In genomic region chr14:76236172-76237130, GRCh38 we compare ENCODE assay signal across 14 cellular contexts.
DNase-seq lines count a peak whose midpoint lies in the region; ATAC-seq, FAIRE-seq and TF ChIP-seq lines count a peak whose summit lies in the region.
"Had no signal": no experiment of that assay in that cellular context is flagged by ENCODE, and none has a peak within 500 bp of the region (broad histone marks: within the 10 kb centered on the region; RNA-seq: fewer than 3 reads in every experiment).

No MANE protein-coding gene starts in this region.

- peak overlapping the region; percentile 29 for H3K4me2 ChIP-seq in GM12878 (ENCODE audit: control insufficient read depth, insufficient read depth)
- H3K4me2 ChIP-seq in mesenchymal stem cell (ENCODE audit: low read length, poor library complexity, severe bottlenecking): no peak overlapping the region

- H3K14ac ChIP-seq in mesenchymal stem cell (ENCODE audit: low read length in 2 of 2): no peak overlapping the region

- no peak for TF ChIP-seq CTCF in GM12878 (IDR thresholded peaks at IDR 0.05 in 2 of 3, conservative IDR thresholded peaks at IDR 0.05 in 1 of 3; ENCODE audit: control insufficient read depth in 2 of 3, extremely low read depth in 1 of 3, insufficient read depth in 1 of 3, low read depth in 3 of 3, low read length in 3 of 3)

- H4K8ac ChIP-seq in mesenchymal stem cell (ENCODE audit: low read length): no peak overlapping the region

- H4K20me1 ChIP-seq in GM12878 (ENCODE audit: control insufficient read depth, insufficient read depth): no peaks in the 10 kb centered on the region

- no peak overlapping the region for H4K91ac ChIP-seq in mesenchymal stem cell (ENCODE audit: low read length)

- ATAC-seq in GM21381 (IDR thresholded peaks at IDR 0.05; ENCODE audit: unreplicated experiment) (peak; percentile 68), HG03108 (IDR thresholded peaks at IDR 0.05; ENCODE audit: unreplicated experiment) (peak; percentile 82), GM12878 (peak; percentile 96), GM18519 (IDR thresholded peaks at IDR 0.05; ENCODE audit: low FRiP score, unreplicated experiment) (no peak)
- ATAC-seq: gastroesophageal sphincter had no signal

- no peak overlapping the region for H2AK5ac ChIP-seq in mesenchymal stem cell (ENCODE audit: low read length, severe bottlenecking)

- peak; percentile 61 to 79; a peak in 3 of 4 replicates for TF ChIP-seq EP300 in GM12878 (IDR thresholded peaks at IDR 0.05; ENCODE audit: borderline replicate concordance in 1 of 2, control insufficient read depth in 1 of 2, low read depth in 2 of 2, low read length in 2 of 2)

- H3K4me3 ChIP-seq in GM12878 (no peak overlapping the region), mesenchymal stem cell (ENCODE audit: insufficient read depth in 1 of 2, low read depth in 1 of 2, low read length in 2 of 2) (no peak overlapping the region)
- H3K4me3 ChIP-seq: coronary artery, gastroesophageal sphincter, lung had no signal

- no peak overlapping the region for H3K18ac ChIP-seq in mesenchymal stem cell (ENCODE audit: low read depth in 1 of 2, low read length in 2 of 2)

- intact Hi-C loops in GM12878 (cut with micrococcal nuclease; ENCODE audit: unreplicated experiment): loop anchor here (5.0 kb wide), 1 partner anchor 34 kb away; no protein-coding TSS in a partner anchor

- in situ Hi-C loops in GM12878 (cut with MboI): no loop called here

- RAD21 ChIA-PET in GM12878 (lab: Charles Lee; ENCODE audit: unreplicated experiment): interaction anchor here (0.8 to 3.6 kb wide), 6 partner anchors 10 to 117 kb away, joined by 3 to 20 read pairs (median 3); no protein-coding TSS in a partner anchor

- no peaks in the 10 kb centered on the region for H3K79me1 ChIP-seq in mesenchymal stem cell (replicated peaks; ENCODE audit: low read length, poor library complexity, severe bottlenecking)

- CTCF ChIA-PET in GM12878 (lab: Yijun Ruan, JAX): interaction anchor here (0.7 to 1.7 kb wide), 4 partner anchors 10 to 186 kb away, joined by 3 to 6 read pairs (median 4); no protein-coding TSS in a partner anchor

- FAIRE-seq in GM12892 (lab: Jason Lieb, UNC) (peak; percentile 70), GM12878 (lab: Jason Lieb, UNC) (no peak)

- H2BK120ac ChIP-seq in mesenchymal stem cell (ENCODE audit: low read depth, low read length): no peak overlapping the region

- DNase-seq in GM12892 (ENCODE audit: insufficient read length) (peak; percentile 19), GM12878 (ENCODE audit: low read depth, low spot score) (peak; percentile 63), mesenchymal stem cell (no peak), 8988T (no peak)
- DNase-seq in stimulated activated CD4-positive, alpha-beta T cell treated with anti-CD3 and anti-CD28 coated beads, Interleukin-2, amount 100 ng/mL, for 24 hours: no peak
- DNase-seq: activated gamma-delta T cell; CD4-positive, CD25-positive, alpha-beta regulatory T cell had no signal

- no TSS peak for BruUV-seq in GM12878 (replicated peaks; lab: Mats Ljungman, UMichigan)

- POLR2A ChIA-PET in GM12878 (lab: Charles Lee): interaction anchor here (0.6 to 1.6 kb wide), 3 partner anchors 20 to 85 kb away, joined by 3 read pairs; partner anchors contain the start of gene GPATCH2L

- no peaks in the 10 kb centered on the region for H3K27me3 ChIP-seq in GM12878 (replicated peaks in 1 of 2; ENCODE audit: control insufficient read depth in 2 of 2, insufficient read depth in 2 of 2, low read length in 1 of 2)
- H3K27me3 ChIP-seq in mesenchymal stem cell (ENCODE audit: control insufficient read depth in 1 of 2, insufficient read depth in 1 of 2, low read length in 2 of 2): no peaks in the 10 kb centered on the region
- H3K27me3 ChIP-seq: gastroesophageal sphincter had no signal

- no peak overlapping the region for H3K23ac ChIP-seq in mesenchymal stem cell (ENCODE audit: low read length in 2 of 2)

- TF ChIP-seq RAD21 in GM12878 (IDR thresholded peaks at IDR 0.05; ENCODE audit: insufficient read depth, low read depth, low read length): no peak

- SMC1A ChIA-PET in GM12878 (lab: Charles Lee; ENCODE audit: uncharacterized antibody, unreplicated experiment): interaction anchor here (0.9 to 2.9 kb wide), 11 partner anchors 10 to 116 kb away, joined by 3 to 16 read pairs (median 6); no protein-coding TSS in a partner anchor

- H3K27ac ChIP-seq in GM12878 (ENCODE audit: control insufficient read depth, insufficient read depth): peak overlapping the region; percentile 7; the same call in 1 of the 2 replicates
- no peak overlapping the region for H3K27ac ChIP-seq in mesenchymal stem cell (ENCODE audit: low read length, poor library complexity, severe bottlenecking)
- H3K27ac ChIP-seq: coronary artery, gastroesophageal sphincter, HL-60 had no signal

- no peak overlapping the region for H2BK5ac ChIP-seq in mesenchymal stem cell (ENCODE audit: low read depth, low read length, poor library complexity, severe bottlenecking)

- H3K36me3 ChIP-seq in GM12878 (ENCODE audit: control insufficient read depth in 2 of 2, insufficient read depth in 2 of 2, low read length in 1 of 2) (no peaks in the 10 kb centered on the region; a peak in 1 of 4 replicates), mesenchymal stem cell (ENCODE audit: control insufficient read depth in 1 of 2, insufficient read depth in 2 of 2, low read depth in 1 of 2, low read length in 2 of 2) (peaks cover 0 to 12% of the 10 kb centered on the region in 2 experiments)

- H3K4me1 ChIP-seq in GM12878 (ENCODE audit: control insufficient read depth, insufficient read depth, low read length): peaks cover 16% of the 10 kb centered on the region
- no peaks in the 10 kb centered on the region for H3K4me1 ChIP-seq in mesenchymal stem cell (ENCODE audit: control insufficient read depth, insufficient read depth, low read depth, low read length)
- H3K4me1 ChIP-seq: gastroesophageal sphincter had no signal

- H3K4ac ChIP-seq in mesenchymal stem cell (ENCODE audit: low read depth in 1 of 2, low read length in 2 of 2): no peak overlapping the region

- no peak overlapping the region for H2BK12ac ChIP-seq in mesenchymal stem cell (ENCODE audit: low read length in 2 of 2)

- 57% methylated on average over 13 of the region's 13 CpGs for WGBS in GM12878 (ENCODE audit: insufficient coverage, insufficient replicate concordance, low lambda C conversion rate, missing lambda C conversion rate)
- WGBS in mesenchymal stem cell: 84% methylated on average over 12 of the region's 13 CpGs

- H2BK15ac ChIP-seq in mesenchymal stem cell (ENCODE audit: low read depth, poor library complexity, severe bottlenecking): no peak overlapping the region

- H2AFZ ChIP-seq in GM12878 (ENCODE audit: control insufficient read depth, low read depth, low read length) (no peak overlapping the region), mesenchymal stem cell (ENCODE audit: low read depth, low read length) (no peak overlapping the region)

- H3K9ac ChIP-seq in GM12878 (ENCODE audit: control insufficient read depth, insufficient read depth, low read length) (no peak overlapping the region), mesenchymal stem cell (ENCODE audit: low read length) (no peak overlapping the region)

- H3K79me2 ChIP-seq in GM12878 (ENCODE audit: control insufficient read depth, insufficient read depth, low read length): no peaks in the 10 kb centered on the region

- TF ChIP-seq POLR2A in GM12892 (IDR thresholded peaks at IDR 0.05; ENCODE audit: low read depth, low read length) (no peak), GM12878 (IDR thresholded peaks at IDR 0.05; ENCODE audit: low read depth, low read length) (no peak)

- H3K9me3 ChIP-seq in GM12878 (replicated peaks; ENCODE audit: control insufficient read depth, insufficient read depth, low read length) (peaks cover 6% of the 10 kb centered on the region), mesenchymal stem cell (ENCODE audit: control insufficient read depth, low read length) (peaks cover 10% of the 10 kb centered on the region)

TF ChIP-seq in GM12878, 131 proteins besides CTCF, POLR2A, EP300 and RAD21 (continues in another document):
- TF ChIP-seq YBX1 (IDR thresholded peaks at IDR 0.05): no peak
- no peak for TF ChIP-seq KLF5 (IDR thresholded peaks at IDR 0.05; ENCODE audit: partially characterized antibody)
- TF ChIP-seq IKZF1 (conservative IDR thresholded peaks at IDR 0.05): peak; percentile 98
- TF ChIP-seq YY1 (IDR thresholded peaks at IDR 0.05; ENCODE audit: low read depth, low read length): no peak
- TF ChIP-seq HDAC6 (IDR thresholded peaks at IDR 0.05; ENCODE audit: unreplicated experiment): no peak
- TF ChIP-seq TAF1 (IDR thresholded peaks at IDR 0.05; ENCODE audit: borderline replicate concordance, low read depth, low read length): no peak
- TF ChIP-seq CBX5 (IDR thresholded peaks at IDR 0.05; ENCODE audit: low read depth): peak; percentile 47; the same call in 1 of the 2 replicates
- TF ChIP-seq REST (IDR thresholded peaks at IDR 0.05; ENCODE audit: low read depth, low read length): no peak
- TF ChIP-seq POLR2AphosphoS2 (IDR thresholded peaks at IDR 0.05; ENCODE audit: low read depth, low read length): no peak
- no peak for TF ChIP-seq MYC (IDR thresholded peaks at IDR 0.05; ENCODE audit: insufficient read depth, insufficient read length, insufficient replicate concordance, low read length, severe bottlenecking)
- TF ChIP-seq ZSCAN29 (IDR thresholded peaks at IDR 0.05): no peak

Comparison
In these comparisons a context has a peak if more than half of its experiments do, and no peak if none do; other contexts are left out.
1. DNase-seq: peak in GM12892 (single experiment) and GM12878 (single experiment); none in mesenchymal stem cell (single experiment), stimulated activated CD4-positive, alpha-beta T cell treated with anti-CD3 and anti-CD28 coated beads, Interleukin-2, amount 100 ng/mL, for 24 hours (0 of 2) and 8988T (single experiment).